Comparison of ENCODE assay signal across 10 cellular contexts in the genomic region with DNA sequence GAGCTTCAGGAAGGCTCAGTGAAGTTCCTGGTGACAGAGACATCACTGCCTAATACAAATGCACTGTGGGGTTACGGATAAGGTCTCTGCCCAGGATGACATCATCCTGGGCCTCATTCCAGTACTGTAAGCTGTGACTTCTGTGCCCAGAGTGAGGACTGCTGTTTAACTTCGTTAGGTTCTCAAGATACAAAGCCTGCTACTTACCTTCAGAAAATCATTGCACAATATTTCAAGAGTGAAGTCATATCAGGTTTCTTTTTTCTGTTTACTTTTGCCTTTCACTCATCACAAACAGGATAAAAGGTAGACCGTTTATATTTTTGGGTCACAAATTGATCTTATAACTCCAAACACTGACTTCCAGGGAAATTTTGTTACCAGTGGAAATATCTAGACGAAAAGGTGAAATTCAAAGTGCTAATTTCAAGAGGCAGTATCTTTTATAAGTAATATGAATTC.
A peak's percentile ranks its signal among the peaks of the same experiment; 100 is the strongest.
DNase-seq lines count a peak whose midpoint lies in the region; ATAC-seq and TF ChIP-seq lines count a peak whose summit lies in the region.
"Had no signal": no experiment of that assay in that cellular context is flagged by ENCODE, and none has a peak within 500 bp of the region (broad histone marks: within the 10 kb centered on the region; RNA-seq: fewer than 3 reads in every experiment).

No MANE protein-coding gene starts in this region.

- 0 out of 3 replicates have a peak overlapping the region, but pooled peaks have one; percentile 6 for H2BK15ac ChIP-seq in IMR-90 (ENCODE audit: low read depth, low read length)

- TF ChIP-seq POLR2A in IMR-90 (IDR thresholded peaks at IDR 0.05; ENCODE audit: low read depth, low read length) = no peak

- no peaks in the 10 kb centered on the region for H3K79me1 ChIP-seq in IMR-90 (ENCODE audit: low read depth in 1 of 2, low read length in 2 of 2)

- no peaks in the 10 kb centered on the region for H3K9me1 ChIP-seq in IMR-90 (ENCODE audit: insufficient read depth, low read length)

- no CpG with 5 or more reads among the region's 4 CpGs for WGBS in IMR-90 (ENCODE audit: extremely low coverage in 2 of 2, insufficient read length in 1 of 2), 2 experiments
- 35 to 60% methylated on average over 4 of the region's 4 CpGs for WGBS in lung, 2 donors

- in situ Hi-C loops in IMR-90 (cut with MboI; ENCODE audit: low sequenced_read_pairs) = no loop called here

- CTCF ChIA-PET in Calu3 (lab: Charles Lee) (interaction anchor here (0.6 to 1.3 kb wide), 3 partner anchors 23 to 170 kb away, joined by 3 to 5 read pairs (median 4); no protein-coding TSS in a partner anchor), IMR-90 (lab: Yijun Ruan, JAX) (no interaction called here), GM10248 (lab: Yijun Ruan, JAX) (interaction anchor here (1.3 to 1.9 kb wide), 6 partner anchors 9 to 170 kb away, joined by 3 to 7 read pairs (median 4); no protein-coding TSS in a partner anchor)

- no peaks in the 10 kb centered on the region for H4K20me1 ChIP-seq in IMR-90 (ENCODE audit: insufficient read depth, low read length)

- peaks cover 10% of the 10 kb centered on the region for H3K36me3 Mint-ChIP-seq in Calu3 (ENCODE audit: insufficient read depth, unreplicated experiment)

- H3K9me3 Mint-ChIP-seq in Calu3 (ENCODE audit: low read depth, unreplicated experiment) = peaks cover 3% of the 10 kb centered on the region

- peak overlapping the region; percentile 57; the same call in 1 of the 2 replicates for H3K4ac ChIP-seq in IMR-90 (ENCODE audit: low read depth, low read length)

- H3K36me3 ChIP-seq in IMR-90 (ENCODE audit: control insufficient read depth, insufficient read depth, low read length) = no peaks in the 10 kb centered on the region
- no peaks in the 10 kb centered on the region for H3K36me3 ChIP-seq in lung (ENCODE audit: control insufficient read depth in 2 of 2, insufficient read depth in 2 of 2, low read length in 2 of 2)

- peak overlapping the region; percentile 4; the same call in 1 of the 2 replicates for H3K18ac ChIP-seq in IMR-90 (ENCODE audit: low read depth, low read length)

- no peak overlapping the region for H2AK5ac ChIP-seq in IMR-90 (ENCODE audit: low read depth, low read length)

- H4K5ac ChIP-seq in IMR-90 (ENCODE audit: low read depth, low read length) = no peak overlapping the region

- H2AK9ac ChIP-seq in IMR-90 (replicated peaks; ENCODE audit: low read depth, low read length, poor library complexity) = no peak overlapping the region

- peak overlapping the region; percentile 13; the same call in 1 of the 2 replicates for H3K4me2 ChIP-seq in IMR-90 (ENCODE audit: low read depth, low read length)

- dilution Hi-C loops in IMR-90 (cut with HindIII; ENCODE audit: low sequenced_read_pairs, unreplicated experiment) = no loop called here

- no peak overlapping the region for H3K56ac ChIP-seq in IMR-90 (ENCODE audit: extremely low read depth, insufficient read depth, low read length)

- no peak overlapping the region for H2AFZ ChIP-seq in IMR-90 (replicated peaks; ENCODE audit: low read length, poor library complexity)

- H4K8ac ChIP-seq in IMR-90 (ENCODE audit: low read depth in 2 of 2, low read length in 2 of 2) = no peak overlapping the region

- no peak overlapping the region for H3K9ac ChIP-seq in IMR-90 (ENCODE audit: low read depth, low read length)

- no peaks in the 10 kb centered on the region for H3K27me3 Mint-ChIP-seq in Calu3 (ENCODE audit: unreplicated experiment)

- H3K14ac ChIP-seq in IMR-90 (replicated peaks; ENCODE audit: low read depth, low read length) = no peak overlapping the region

- TF ChIP-seq RAD21 in IMR-90 (IDR thresholded peaks at IDR 0.05; ENCODE audit: low read length) = no peak

- no peak overlapping the region; the same call in 1 of the 2 replicates for H3K23ac ChIP-seq in IMR-90 (ENCODE audit: low read depth, low read length)

- no peak overlapping the region for H2BK20ac ChIP-seq in IMR-90 (ENCODE audit: low read depth, low read length)

- H3K27me3 ChIP-seq in IMR-90 (ENCODE audit: control insufficient read depth, insufficient read depth, low read length) (no peaks in the 10 kb centered on the region), lung (ENCODE audit: control insufficient read depth, insufficient read depth) (no peaks in the 10 kb centered on the region)

- H4K91ac ChIP-seq in IMR-90 (ENCODE audit: insufficient read depth, low read depth, low read length) = no peak overlapping the region

- H3K4me3 ChIP-seq in IMR-90 (ENCODE audit: insufficient read depth, low read depth, low read length) = no peak overlapping the region
- no peak overlapping the region for H3K4me3 ChIP-seq in cardiac fibroblast (replicated peaks in 1 of 2; ENCODE audit: low read depth in 2 of 2, low read length in 2 of 2)
- H3K4me3 ChIP-seq in lung = no peak overlapping the region

- no peak overlapping the region for H2BK5ac ChIP-seq in IMR-90 (ENCODE audit: low read depth, low read length, poor library complexity, severe bottlenecking)

- DNase-seq in Calu3 (peak; percentile 71), IMR-90 (peak; percentile 53), cardiac fibroblast (ENCODE audit: low read depth in 2 of 2) (peak; percentile 59 to 68), lung (ENCODE audit: low spot score) (peak; percentile 41), NCI-H187 treated with DMSO at 0.1 percent for 48 hours (lab: John Stamatoyannopoulos, UW) (no peak), GM10248 (ENCODE audit: extremely low spot score) (no peak)
- DNase-seq in stimulated activated CD4-positive, alpha-beta T cell treated with anti-CD3 and anti-CD28 coated beads, Interleukin-1b, Interleukin-23, amount 100 ng/mL, for 48 hours = no peak
- DNase-seq: activated gamma-delta T cell, RPMI8226 had no signal

- POLR2A ChIA-PET in IMR-90 (lab: Charles Lee; ENCODE audit: unreplicated experiment) = interaction anchor here (0.6 kb wide), 1 partner anchor 114 kb away, joined by 3 read pairs; no protein-coding TSS in a partner anchor
- POLR2A ChIA-PET in GM10248 (lab: Yijun Ruan, JAX) = no interaction called here

- ATAC-seq in IMR-90 (ENCODE audit: low read depth) (peak; percentile 35; the same call in 1 of the 2 replicates), lung (ENCODE audit: insufficient read depth, low FRiP score) (peak; percentile 82), HG03469 (IDR thresholded peaks at IDR 0.05; ENCODE audit: unreplicated experiment) (no peak)

- H3K4me1 Mint-ChIP-seq in Calu3 (ENCODE audit: low read depth, unreplicated experiment) = peaks cover 71% of the 10 kb centered on the region

- H3K9me3 ChIP-seq in IMR-90 (ENCODE audit: control insufficient read depth, insufficient read depth, low read length) (no peaks in the 10 kb centered on the region; the same call in 1 of the 2 replicates), lung (ENCODE audit: control insufficient read depth in 2 of 2, insufficient read depth in 1 of 2, low read length in 1 of 2) (no peaks in the 10 kb centered on the region)

- H2BK120ac ChIP-seq in IMR-90 (ENCODE audit: low read depth, low read length) = no peak overlapping the region

- peak overlapping the region; percentile 77 for H3K27ac Mint-ChIP-seq in Calu3 (ENCODE audit: unreplicated experiment)

- TF ChIP-seq CTCF in Calu3 (IDR thresholded peaks at IDR 0.05; ENCODE audit: unreplicated experiment) (no peak), IMR-90 (conservative IDR thresholded peaks at IDR 0.05; ENCODE audit: low read depth, low read length) (no peak), cardiac fibroblast (IDR thresholded peaks at IDR 0.05; ENCODE audit: low read depth, low read length) (no peak), lung (IDR thresholded peaks at IDR 0.05; ENCODE audit: control extremely low read depth, extremely low read depth) (no peak), GM10248 (IDR thresholded peaks at IDR 0.05; ENCODE audit: control extremely low read depth, extremely low read depth, low read depth, missing control alignments) (no peak)

- intact Hi-C loops in Calu3 (cut with micrococcal nuclease; ENCODE audit: unreplicated experiment) (loop anchor here (1.0 to 5.0 kb wide), 2 partner anchors 60 to 684 kb away; no protein-coding TSS in a partner anchor), IMR-90 (cut with micrococcal nuclease) (loop anchor here (5.0 kb wide), 1 partner anchor 506 kb away; no protein-coding TSS in a partner anchor)

- BruUV-seq in Calu3 (replicated peaks; lab: Mats Ljungman, UMichigan) = no TSS peak
- BruUV-seq in IMR-90 (replicated peaks; lab: Mats Ljungman, UMichigan) = no TSS peak

- H3K4me1 ChIP-seq in IMR-90 (ENCODE audit: control insufficient read depth, insufficient read depth, low read length) = peaks cover 2% of the 10 kb centered on the region
- peaks cover 0 to 3% of the 10 kb centered on the region in 2 donors for H3K4me1 ChIP-seq in lung (ENCODE audit: control insufficient read depth in 2 of 2, insufficient read depth in 2 of 2, low read length in 2 of 2)

- peak overlapping the region; percentile 18 for H3K4me3 Mint-ChIP-seq in Calu3 (ENCODE audit: low read depth, unreplicated experiment)

- H3K27ac ChIP-seq in IMR-90 (ENCODE audit: insufficient read depth, low read length) (no peak overlapping the region), lung (ENCODE audit: low read depth in 1 of 2, low read length in 1 of 2) (peak overlapping the region in 1 of 2 donors; percentile 66)

TF ChIP-seq in IMR-90, 13 proteins besides CTCF, POLR2A, EP300 and RAD21:
- peak; percentile 88 for TF ChIP-seq CEBPB (IDR thresholded peaks at IDR 0.05; ENCODE audit: low read depth, low read length)
- TF ChIP-seq BHLHE40 (IDR thresholded peaks at IDR 0.05; ENCODE audit: low read depth, low read length) = no peak

Comparison
In these comparisons a context has a peak if more than half of its experiments do, and no peak if none do; other contexts are left out.
1. DNase-seq: peak in Calu3 (single experiment), IMR-90 (single experiment), cardiac fibroblast (2 of 2) and lung (single experiment); none in NCI-H187 treated with DMSO at 0.1 percent for 48 hours (single experiment), GM10248 (single experiment) and stimulated activated CD4-positive, alpha-beta T cell treated with anti-CD3 and anti-CD28 coated beads, Interleukin-1b, Interleukin-23, amount 100 ng/mL, for 48 hours (single experiment).